In the genomic region with DNA sequence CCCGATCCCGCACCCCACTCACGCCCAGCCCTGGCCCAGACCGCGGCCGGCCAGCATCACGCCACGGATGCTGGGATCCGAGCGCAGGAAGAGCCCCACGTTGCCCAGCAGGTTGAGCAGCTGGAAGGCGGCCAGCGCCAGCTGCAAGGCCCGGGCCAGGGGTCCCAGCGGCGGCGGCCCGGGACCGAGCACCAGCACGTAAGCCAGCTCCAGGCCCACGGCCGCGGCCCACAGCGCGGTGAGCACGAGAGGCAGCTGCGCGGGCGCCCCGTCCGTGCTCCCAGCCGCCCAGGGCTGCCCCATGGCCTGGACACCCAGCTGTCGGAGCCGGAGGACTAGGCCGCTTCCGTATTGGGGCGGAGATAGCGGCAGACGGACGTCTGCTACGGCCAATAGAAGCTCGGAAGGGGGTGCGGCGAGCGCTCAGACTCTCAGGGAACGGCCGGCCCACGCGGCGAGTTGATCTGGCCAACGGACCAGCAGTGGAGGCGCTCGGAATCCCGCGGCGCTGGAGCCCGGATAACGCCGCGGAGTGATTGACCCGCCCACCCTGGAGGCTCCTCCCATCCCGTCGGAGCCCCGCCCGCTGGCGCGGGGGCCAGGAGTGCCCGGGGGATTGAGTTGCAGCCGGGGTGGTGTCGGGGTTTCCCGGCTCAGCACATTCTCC, we compare ENCODE assay signal across 1 cellular context.
TF ChIP-seq lines count a peak whose summit lies in the region.

A gene with protein sequence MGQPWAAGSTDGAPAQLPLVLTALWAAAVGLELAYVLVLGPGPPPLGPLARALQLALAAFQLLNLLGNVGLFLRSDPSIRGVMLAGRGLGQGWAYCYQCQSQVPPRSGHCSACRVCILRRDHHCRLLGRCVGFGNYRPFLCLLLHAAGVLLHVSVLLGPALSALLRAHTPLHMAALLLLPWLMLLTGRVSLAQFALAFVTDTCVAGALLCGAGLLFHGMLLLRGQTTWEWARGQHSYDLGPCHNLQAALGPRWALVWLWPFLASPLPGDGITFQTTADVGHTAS (minus strand): TSS at position 348 of the 667 bp plus-strand sequence. CDS start 45 bp downstream, at position 303.

TF ChIP-seq in HepG2, 621 proteins besides CTCF, POLR2A, EP300 and RAD21 (continued from another document and continues in another):
- TF ChIP-seq, protein P1, sequence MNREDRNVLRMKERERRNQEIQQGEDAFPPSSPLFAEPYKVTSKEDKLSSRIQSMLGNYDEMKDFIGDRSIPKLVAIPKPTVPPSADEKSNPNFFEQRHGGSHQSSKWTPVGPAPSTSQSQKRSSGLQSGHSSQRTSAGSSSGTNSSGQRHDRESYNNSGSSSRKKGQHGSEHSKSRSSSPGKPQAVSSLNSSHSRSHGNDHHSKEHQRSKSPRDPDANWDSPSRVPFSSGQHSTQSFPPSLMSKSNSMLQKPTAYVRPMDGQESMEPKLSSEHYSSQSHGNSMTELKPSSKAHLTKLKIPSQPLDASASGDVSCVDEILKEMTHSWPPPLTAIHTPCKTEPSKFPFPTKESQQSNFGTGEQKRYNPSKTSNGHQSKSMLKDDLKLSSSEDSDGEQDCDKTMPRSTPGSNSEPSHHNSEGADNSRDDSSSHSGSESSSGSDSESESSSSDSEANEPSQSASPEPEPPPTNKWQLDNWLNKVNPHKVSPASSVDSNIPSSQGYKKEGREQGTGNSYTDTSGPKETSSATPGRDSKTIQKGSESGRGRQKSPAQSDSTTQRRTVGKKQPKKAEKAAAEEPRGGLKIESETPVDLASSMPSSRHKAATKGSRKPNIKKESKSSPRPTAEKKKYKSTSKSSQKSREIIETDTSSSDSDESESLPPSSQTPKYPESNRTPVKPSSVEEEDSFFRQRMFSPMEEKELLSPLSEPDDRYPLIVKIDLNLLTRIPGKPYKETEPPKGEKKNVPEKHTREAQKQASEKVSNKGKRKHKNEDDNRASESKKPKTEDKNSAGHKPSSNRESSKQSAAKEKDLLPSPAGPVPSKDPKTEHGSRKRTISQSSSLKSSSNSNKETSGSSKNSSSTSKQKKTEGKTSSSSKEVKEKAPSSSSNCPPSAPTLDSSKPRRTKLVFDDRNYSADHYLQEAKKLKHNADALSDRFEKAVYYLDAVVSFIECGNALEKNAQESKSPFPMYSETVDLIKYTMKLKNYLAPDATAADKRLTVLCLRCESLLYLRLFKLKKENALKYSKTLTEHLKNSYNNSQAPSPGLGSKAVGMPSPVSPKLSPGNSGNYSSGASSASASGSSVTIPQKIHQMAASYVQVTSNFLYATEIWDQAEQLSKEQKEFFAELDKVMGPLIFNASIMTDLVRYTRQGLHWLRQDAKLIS (CRISPR knock-in tag; IDR thresholded peaks at IDR 0.05): no peak
- TF ChIP-seq, protein P2, sequence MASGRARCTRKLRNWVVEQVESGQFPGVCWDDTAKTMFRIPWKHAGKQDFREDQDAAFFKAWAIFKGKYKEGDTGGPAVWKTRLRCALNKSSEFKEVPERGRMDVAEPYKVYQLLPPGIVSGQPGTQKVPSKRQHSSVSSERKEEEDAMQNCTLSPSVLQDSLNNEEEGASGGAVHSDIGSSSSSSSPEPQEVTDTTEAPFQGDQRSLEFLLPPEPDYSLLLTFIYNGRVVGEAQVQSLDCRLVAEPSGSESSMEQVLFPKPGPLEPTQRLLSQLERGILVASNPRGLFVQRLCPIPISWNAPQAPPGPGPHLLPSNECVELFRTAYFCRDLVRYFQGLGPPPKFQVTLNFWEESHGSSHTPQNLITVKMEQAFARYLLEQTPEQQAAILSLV (CRISPR knock-in tag; IDR thresholded peaks at IDR 0.05; ENCODE audit: borderline replicate concordance): peak; percentile 65; the same call in 1 of the 2 replicates
- TF ChIP-seq, protein P3, sequence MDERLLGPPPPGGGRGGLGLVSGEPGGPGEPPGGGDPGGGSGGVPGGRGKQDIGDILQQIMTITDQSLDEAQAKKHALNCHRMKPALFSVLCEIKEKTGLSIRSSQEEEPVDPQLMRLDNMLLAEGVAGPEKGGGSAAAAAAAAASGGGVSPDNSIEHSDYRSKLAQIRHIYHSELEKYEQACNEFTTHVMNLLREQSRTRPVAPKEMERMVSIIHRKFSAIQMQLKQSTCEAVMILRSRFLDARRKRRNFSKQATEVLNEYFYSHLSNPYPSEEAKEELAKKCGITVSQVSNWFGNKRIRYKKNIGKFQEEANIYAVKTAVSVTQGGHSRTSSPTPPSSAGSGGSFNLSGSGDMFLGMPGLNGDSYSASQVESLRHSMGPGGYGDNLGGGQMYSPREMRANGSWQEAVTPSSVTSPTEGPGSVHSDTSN (CRISPR knock-in tag; IDR thresholded peaks at IDR 0.05): peak; percentile 91
- TF ChIP-seq SSRP1 (CRISPR knock-in tag; IDR thresholded peaks at IDR 0.05): no peak
- no peak for TF ChIP-seq ZNF468 (CRISPR knock-in tag; IDR thresholded peaks at IDR 0.05)
- TF ChIP-seq, protein P4, sequence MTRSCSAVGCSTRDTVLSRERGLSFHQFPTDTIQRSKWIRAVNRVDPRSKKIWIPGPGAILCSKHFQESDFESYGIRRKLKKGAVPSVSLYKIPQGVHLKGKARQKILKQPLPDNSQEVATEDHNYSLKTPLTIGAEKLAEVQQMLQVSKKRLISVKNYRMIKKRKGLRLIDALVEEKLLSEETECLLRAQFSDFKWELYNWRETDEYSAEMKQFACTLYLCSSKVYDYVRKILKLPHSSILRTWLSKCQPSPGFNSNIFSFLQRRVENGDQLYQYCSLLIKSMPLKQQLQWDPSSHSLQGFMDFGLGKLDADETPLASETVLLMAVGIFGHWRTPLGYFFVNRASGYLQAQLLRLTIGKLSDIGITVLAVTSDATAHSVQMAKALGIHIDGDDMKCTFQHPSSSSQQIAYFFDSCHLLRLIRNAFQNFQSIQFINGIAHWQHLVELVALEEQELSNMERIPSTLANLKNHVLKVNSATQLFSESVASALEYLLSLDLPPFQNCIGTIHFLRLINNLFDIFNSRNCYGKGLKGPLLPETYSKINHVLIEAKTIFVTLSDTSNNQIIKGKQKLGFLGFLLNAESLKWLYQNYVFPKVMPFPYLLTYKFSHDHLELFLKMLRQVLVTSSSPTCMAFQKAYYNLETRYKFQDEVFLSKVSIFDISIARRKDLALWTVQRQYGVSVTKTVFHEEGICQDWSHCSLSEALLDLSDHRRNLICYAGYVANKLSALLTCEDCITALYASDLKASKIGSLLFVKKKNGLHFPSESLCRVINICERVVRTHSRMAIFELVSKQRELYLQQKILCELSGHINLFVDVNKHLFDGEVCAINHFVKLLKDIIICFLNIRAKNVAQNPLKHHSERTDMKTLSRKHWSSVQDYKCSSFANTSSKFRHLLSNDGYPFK (CRISPR knock-in tag; IDR thresholded peaks at IDR 0.05; ENCODE audit: borderline replicate concordance): no peak
- TF ChIP-seq ZNF713 (CRISPR knock-in tag; IDR thresholded peaks at IDR 0.05): no peak
- TF ChIP-seq, protein P5, sequence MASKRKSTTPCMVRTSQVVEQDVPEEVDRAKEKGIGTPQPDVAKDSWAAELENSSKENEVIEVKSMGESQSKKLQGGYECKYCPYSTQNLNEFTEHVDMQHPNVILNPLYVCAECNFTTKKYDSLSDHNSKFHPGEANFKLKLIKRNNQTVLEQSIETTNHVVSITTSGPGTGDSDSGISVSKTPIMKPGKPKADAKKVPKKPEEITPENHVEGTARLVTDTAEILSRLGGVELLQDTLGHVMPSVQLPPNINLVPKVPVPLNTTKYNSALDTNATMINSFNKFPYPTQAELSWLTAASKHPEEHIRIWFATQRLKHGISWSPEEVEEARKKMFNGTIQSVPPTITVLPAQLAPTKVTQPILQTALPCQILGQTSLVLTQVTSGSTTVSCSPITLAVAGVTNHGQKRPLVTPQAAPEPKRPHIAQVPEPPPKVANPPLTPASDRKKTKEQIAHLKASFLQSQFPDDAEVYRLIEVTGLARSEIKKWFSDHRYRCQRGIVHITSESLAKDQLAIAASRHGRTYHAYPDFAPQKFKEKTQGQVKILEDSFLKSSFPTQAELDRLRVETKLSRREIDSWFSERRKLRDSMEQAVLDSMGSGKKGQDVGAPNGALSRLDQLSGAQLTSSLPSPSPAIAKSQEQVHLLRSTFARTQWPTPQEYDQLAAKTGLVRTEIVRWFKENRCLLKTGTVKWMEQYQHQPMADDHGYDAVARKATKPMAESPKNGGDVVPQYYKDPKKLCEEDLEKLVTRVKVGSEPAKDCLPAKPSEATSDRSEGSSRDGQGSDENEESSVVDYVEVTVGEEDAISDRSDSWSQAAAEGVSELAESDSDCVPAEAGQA (IDR thresholded peaks at IDR 0.05; ENCODE audit: low read depth): peak; percentile 25; the same call in 1 of the 2 replicates
- TF ChIP-seq, protein P5 (CRISPR knock-in tag; IDR thresholded peaks at IDR 0.05; ENCODE audit: borderline replicate concordance): no peak
- 0 out of 2 replicates have a peak, but pooled peaks have one; percentile 24 for TF ChIP-seq KMT2B (CRISPR knock-in tag; IDR thresholded peaks at IDR 0.05)
- TF ChIP-seq, protein P6, sequence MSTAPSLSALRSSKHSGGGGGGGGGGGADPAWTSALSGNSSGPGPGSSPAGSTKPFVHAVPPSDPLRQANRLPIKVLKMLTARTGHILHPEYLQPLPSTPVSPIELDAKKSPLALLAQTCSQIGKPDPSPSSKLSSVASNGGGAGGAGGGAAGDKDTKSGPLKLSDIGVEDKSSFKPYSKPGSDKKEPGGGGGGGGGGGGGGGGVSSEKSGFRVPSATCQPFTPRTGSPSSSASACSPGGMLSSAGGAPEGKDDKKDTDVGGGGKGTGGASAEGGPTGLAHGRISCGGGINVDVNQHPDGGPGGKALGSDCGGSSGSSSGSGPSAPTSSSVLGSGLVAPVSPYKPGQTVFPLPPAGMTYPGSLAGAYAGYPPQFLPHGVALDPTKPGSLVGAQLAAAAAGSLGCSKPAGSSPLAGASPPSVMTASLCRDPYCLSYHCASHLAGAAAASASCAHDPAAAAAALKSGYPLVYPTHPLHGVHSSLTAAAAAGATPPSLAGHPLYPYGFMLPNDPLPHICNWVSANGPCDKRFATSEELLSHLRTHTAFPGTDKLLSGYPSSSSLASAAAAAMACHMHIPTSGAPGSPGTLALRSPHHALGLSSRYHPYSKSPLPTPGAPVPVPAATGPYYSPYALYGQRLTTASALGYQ (CRISPR knock-in tag; IDR thresholded peaks at IDR 0.05): peak; percentile 33; the same call in 1 of the 2 replicates
- TF ChIP-seq, protein P7, sequence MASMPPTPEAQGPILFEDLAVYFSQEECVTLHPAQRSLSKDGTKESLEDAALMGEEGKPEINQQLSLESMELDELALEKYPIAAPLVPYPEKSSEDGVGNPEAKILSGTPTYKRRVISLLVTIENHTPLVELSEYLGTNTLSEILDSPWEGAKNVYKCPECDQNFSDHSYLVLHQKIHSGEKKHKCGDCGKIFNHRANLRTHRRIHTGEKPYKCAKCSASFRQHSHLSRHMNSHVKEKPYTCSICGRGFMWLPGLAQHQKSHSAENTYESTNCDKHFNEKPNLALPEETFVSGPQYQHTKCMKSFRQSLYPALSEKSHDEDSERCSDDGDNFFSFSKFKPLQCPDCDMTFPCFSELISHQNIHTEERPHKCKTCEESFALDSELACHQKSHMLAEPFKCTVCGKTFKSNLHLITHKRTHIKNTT (CRISPR knock-in tag; IDR thresholded peaks at IDR 0.05): no peak
- no peak for TF ChIP-seq ZNF790 (CRISPR knock-in tag; IDR thresholded peaks at IDR 0.05; ENCODE audit: borderline replicate concordance)
- TF ChIP-seq SYNCRIP (IDR thresholded peaks at IDR 0.05; ENCODE audit: insufficient read depth, low read depth, low read length): no peak
- TF ChIP-seq DR1 (CRISPR knock-in tag; IDR thresholded peaks at IDR 0.05): peak; percentile 76; the same call in 1 of the 2 replicates
- no peak for TF ChIP-seq SKI (IDR thresholded peaks at IDR 0.05; ENCODE audit: partially characterized antibody)
- TF ChIP-seq ZFP82 (CRISPR knock-in tag; IDR thresholded peaks at IDR 0.05; ENCODE audit: borderline replicate concordance): no peak
- no peak for TF ChIP-seq HMG20A (CRISPR knock-in tag; IDR thresholded peaks at IDR 0.05; ENCODE audit: borderline replicate concordance)
- TF ChIP-seq ZNF292 (CRISPR knock-in tag; IDR thresholded peaks at IDR 0.05; ENCODE audit: borderline replicate concordance, low read depth): no peak
- TF ChIP-seq NPAS2 (CRISPR knock-in tag; IDR thresholded peaks at IDR 0.05; ENCODE audit: borderline replicate concordance): no peak
- no peak for TF ChIP-seq CC2D1A (CRISPR knock-in tag; IDR thresholded peaks at IDR 0.05)
- no peak for TF ChIP-seq RELA (CRISPR knock-in tag; IDR thresholded peaks at IDR 0.05)
- TF ChIP-seq, protein P8, sequence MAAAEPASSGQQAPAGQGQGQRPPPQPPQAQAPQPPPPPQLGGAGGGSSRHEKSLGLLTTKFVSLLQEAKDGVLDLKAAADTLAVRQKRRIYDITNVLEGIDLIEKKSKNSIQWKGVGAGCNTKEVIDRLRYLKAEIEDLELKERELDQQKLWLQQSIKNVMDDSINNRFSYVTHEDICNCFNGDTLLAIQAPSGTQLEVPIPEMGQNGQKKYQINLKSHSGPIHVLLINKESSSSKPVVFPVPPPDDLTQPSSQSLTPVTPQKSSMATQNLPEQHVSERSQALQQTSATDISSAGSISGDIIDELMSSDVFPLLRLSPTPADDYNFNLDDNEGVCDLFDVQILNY (CRISPR knock-in tag; conservative IDR thresholded peaks at IDR 0.05): no peak; the same call in 1 of the 2 replicates
- no peak for TF ChIP-seq REXO4 (CRISPR knock-in tag; IDR thresholded peaks at IDR 0.05; ENCODE audit: borderline replicate concordance)
- TF ChIP-seq, protein P9, sequence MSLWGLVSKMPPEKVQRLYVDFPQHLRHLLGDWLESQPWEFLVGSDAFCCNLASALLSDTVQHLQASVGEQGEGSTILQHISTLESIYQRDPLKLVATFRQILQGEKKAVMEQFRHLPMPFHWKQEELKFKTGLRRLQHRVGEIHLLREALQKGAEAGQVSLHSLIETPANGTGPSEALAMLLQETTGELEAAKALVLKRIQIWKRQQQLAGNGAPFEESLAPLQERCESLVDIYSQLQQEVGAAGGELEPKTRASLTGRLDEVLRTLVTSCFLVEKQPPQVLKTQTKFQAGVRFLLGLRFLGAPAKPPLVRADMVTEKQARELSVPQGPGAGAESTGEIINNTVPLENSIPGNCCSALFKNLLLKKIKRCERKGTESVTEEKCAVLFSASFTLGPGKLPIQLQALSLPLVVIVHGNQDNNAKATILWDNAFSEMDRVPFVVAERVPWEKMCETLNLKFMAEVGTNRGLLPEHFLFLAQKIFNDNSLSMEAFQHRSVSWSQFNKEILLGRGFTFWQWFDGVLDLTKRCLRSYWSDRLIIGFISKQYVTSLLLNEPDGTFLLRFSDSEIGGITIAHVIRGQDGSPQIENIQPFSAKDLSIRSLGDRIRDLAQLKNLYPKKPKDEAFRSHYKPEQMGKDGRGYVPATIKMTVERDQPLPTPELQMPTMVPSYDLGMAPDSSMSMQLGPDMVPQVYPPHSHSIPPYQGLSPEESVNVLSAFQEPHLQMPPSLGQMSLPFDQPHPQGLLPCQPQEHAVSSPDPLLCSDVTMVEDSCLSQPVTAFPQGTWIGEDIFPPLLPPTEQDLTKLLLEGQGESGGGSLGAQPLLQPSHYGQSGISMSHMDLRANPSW (CRISPR knock-in tag; IDR thresholded peaks at IDR 0.05; ENCODE audit: borderline replicate concordance): no peak
- no peak for TF ChIP-seq MATR3 (CRISPR knock-in tag; IDR thresholded peaks at IDR 0.05)
